In the genomic region with DNA sequence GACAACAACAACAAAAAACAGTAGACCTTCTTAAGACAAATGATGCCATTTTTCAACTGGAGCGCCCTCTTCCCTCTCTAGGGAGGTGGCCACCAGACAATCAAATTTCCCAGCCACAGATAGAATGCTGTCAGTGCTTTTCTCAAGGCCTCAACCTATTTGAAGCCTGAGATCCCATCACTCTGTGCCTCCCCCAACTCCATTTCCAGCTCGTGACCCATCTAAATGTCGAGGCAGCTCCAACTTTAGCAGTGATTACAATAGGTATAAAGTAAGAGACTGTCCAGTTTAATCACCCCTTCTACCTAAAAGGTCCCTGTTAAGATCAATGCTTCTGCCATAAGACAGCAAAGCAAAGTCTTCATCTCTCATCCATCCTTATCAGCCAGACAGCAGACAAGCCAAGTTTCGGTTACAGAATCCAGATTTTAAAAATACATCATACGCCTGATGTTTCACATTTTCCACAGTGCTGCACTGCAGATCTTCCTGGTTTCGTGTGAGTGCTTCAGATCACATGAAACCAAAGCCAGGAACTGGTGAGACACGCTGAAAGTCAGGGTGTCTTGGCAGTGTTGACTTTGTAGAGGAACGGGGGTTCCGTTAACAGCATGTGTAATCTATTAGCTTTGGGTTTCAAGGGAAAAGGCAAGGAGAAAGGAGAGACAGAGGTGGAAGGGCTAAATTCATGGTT, we compare ENCODE assay signal across 2 cellular contexts.
TF ChIP-seq lines count a peak whose summit lies in the region.

No MANE protein-coding gene starts in this region.

TF ChIP-seq in liver, 16 proteins besides CTCF, POLR2A, EP300 and RAD21:
- TF ChIP-seq JUND (IDR thresholded peaks at IDR 0.05), result peak; percentile 41 to 76
- no peak for TF ChIP-seq EGR1 (IDR thresholded peaks at IDR 0.05; ENCODE audit: low read depth in 2 of 2)

TF ChIP-seq in HepG2, 621 proteins besides CTCF, POLR2A, EP300 and RAD21:
- TF ChIP-seq, protein P1, sequence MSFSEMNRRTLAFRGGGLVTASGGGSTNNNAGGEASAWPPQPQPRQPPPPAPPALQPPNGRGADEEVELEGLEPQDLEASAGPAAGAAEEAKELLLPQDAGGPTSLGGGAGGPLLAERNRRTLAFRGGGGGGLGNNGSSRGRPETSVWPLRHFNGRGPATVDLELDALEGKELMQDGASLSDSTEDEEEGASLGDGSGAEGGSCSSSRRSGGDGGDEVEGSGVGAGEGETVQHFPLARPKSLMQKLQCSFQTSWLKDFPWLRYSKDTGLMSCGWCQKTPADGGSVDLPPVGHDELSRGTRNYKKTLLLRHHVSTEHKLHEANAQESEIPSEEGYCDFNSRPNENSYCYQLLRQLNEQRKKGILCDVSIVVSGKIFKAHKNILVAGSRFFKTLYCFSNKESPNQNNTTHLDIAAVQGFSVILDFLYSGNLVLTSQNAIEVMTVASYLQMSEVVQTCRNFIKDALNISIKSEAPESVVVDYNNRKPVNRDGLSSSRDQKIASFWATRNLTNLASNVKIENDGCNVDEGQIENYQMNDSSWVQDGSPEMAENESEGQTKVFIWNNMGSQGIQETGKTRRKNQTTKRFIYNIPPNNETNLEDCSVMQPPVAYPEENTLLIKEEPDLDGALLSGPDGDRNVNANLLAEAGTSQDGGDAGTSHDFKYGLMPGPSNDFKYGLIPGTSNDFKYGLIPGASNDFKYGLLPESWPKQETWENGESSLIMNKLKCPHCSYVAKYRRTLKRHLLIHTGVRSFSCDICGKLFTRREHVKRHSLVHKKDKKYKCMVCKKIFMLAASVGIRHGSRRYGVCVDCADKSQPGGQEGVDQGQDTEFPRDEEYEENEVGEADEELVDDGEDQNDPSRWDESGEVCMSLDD (CRISPR knock-in tag; IDR thresholded peaks at IDR 0.05; ENCODE audit: borderline replicate concordance), result no peak
- TF ChIP-seq AGO1 (IDR thresholded peaks at IDR 0.05; ENCODE audit: low read depth, low read length, poor library complexity, severe bottlenecking) (no peak), NR2F2 (IDR thresholded peaks at IDR 0.05; ENCODE audit: borderline replicate concordance, low read depth) (no peak), RFXAP (CRISPR knock-in tag; IDR thresholded peaks at IDR 0.05; ENCODE audit: borderline replicate concordance) (no peak), ZNF572 (CRISPR knock-in tag; IDR thresholded peaks at IDR 0.05) (no peak), EEA1 (CRISPR knock-in tag; IDR thresholded peaks at IDR 0.05; ENCODE audit: borderline replicate concordance) (no peak), RORA (CRISPR knock-in tag; IDR thresholded peaks at IDR 0.05) (no peak), PPARG (CRISPR knock-in tag; conservative IDR thresholded peaks at IDR 0.05) (no peak), TRIM24 (CRISPR knock-in tag; IDR thresholded peaks at IDR 0.05) (no peak), TCF12 (IDR thresholded peaks at IDR 0.05) (no peak), TCF12 (CRISPR knock-in tag; IDR thresholded peaks at IDR 0.05) (no peak), ZIK1 (CRISPR knock-in tag; IDR thresholded peaks at IDR 0.05; ENCODE audit: borderline replicate concordance, low read depth) (no peak), BHLHE40 (IDR thresholded peaks at IDR 0.05; ENCODE audit: low read length) (no peak), NFE2L2 (IDR thresholded peaks at IDR 0.05; ENCODE audit: low read length) (no peak), RBM22 (optimal IDR thresholded peaks at IDR 0.05; ENCODE audit: low read length) (no peak)
- TF ChIP-seq, protein P2, sequence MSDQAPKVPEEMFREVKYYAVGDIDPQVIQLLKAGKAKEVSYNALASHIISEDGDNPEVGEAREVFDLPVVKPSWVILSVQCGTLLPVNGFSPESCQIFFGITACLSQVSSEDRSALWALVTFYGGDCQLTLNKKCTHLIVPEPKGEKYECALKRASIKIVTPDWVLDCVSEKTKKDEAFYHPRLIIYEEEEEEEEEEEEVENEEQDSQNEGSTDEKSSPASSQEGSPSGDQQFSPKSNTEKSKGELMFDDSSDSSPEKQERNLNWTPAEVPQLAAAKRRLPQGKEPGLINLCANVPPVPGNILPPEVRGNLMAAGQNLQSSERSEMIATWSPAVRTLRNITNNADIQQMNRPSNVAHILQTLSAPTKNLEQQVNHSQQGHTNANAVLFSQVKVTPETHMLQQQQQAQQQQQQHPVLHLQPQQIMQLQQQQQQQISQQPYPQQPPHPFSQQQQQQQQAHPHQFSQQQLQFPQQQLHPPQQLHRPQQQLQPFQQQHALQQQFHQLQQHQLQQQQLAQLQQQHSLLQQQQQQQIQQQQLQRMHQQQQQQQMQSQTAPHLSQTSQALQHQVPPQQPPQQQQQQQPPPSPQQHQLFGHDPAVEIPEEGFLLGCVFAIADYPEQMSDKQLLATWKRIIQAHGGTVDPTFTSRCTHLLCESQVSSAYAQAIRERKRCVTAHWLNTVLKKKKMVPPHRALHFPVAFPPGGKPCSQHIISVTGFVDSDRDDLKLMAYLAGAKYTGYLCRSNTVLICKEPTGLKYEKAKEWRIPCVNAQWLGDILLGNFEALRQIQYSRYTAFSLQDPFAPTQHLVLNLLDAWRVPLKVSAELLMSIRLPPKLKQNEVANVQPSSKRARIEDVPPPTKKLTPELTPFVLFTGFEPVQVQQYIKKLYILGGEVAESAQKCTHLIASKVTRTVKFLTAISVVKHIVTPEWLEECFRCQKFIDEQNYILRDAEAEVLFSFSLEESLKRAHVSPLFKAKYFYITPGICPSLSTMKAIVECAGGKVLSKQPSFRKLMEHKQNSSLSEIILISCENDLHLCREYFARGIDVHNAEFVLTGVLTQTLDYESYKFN (CRISPR knock-in tag; conservative IDR thresholded peaks at IDR 0.05), result no peak
- TF ChIP-seq, protein P3, sequence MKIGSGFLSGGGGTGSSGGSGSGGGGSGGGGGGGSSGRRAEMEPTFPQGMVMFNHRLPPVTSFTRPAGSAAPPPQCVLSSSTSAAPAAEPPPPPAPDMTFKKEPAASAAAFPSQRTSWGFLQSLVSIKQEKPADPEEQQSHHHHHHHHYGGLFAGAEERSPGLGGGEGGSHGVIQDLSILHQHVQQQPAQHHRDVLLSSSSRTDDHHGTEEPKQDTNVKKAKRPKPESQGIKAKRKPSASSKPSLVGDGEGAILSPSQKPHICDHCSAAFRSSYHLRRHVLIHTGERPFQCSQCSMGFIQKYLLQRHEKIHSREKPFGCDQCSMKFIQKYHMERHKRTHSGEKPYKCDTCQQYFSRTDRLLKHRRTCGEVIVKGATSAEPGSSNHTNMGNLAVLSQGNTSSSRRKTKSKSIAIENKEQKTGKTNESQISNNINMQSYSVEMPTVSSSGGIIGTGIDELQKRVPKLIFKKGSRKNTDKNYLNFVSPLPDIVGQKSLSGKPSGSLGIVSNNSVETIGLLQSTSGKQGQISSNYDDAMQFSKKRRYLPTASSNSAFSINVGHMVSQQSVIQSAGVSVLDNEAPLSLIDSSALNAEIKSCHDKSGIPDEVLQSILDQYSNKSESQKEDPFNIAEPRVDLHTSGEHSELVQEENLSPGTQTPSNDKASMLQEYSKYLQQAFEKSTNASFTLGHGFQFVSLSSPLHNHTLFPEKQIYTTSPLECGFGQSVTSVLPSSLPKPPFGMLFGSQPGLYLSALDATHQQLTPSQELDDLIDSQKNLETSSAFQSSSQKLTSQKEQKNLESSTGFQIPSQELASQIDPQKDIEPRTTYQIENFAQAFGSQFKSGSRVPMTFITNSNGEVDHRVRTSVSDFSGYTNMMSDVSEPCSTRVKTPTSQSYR (CRISPR knock-in tag; IDR thresholded peaks at IDR 0.05; ENCODE audit: borderline replicate concordance), result no peak
- TF ChIP-seq, protein P4, sequence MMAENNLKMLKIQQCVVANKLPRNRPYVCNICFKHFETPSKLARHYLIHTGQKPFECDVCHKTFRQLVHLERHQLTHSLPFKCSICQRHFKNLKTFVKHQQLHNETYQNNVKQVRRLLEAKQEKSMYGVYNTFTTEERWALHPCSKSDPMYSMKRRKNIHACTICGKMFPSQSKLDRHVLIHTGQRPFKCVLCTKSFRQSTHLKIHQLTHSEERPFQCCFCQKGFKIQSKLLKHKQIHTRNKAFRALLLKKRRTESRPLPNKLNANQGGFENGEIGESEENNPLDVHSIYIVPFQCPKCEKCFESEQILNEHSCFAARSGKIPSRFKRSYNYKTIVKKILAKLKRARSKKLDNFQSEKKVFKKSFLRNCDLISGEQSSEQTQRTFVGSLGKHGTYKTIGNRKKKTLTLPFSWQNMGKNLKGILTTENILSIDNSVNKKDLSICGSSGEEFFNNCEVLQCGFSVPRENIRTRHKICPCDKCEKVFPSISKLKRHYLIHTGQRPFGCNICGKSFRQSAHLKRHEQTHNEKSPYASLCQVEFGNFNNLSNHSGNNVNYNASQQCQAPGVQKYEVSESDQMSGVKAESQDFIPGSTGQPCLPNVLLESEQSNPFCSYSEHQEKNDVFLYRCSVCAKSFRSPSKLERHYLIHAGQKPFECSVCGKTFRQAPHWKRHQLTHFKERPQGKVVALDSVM (CRISPR knock-in tag; IDR thresholded peaks at IDR 0.05), result no peak
- TF ChIP-seq, protein P5, sequence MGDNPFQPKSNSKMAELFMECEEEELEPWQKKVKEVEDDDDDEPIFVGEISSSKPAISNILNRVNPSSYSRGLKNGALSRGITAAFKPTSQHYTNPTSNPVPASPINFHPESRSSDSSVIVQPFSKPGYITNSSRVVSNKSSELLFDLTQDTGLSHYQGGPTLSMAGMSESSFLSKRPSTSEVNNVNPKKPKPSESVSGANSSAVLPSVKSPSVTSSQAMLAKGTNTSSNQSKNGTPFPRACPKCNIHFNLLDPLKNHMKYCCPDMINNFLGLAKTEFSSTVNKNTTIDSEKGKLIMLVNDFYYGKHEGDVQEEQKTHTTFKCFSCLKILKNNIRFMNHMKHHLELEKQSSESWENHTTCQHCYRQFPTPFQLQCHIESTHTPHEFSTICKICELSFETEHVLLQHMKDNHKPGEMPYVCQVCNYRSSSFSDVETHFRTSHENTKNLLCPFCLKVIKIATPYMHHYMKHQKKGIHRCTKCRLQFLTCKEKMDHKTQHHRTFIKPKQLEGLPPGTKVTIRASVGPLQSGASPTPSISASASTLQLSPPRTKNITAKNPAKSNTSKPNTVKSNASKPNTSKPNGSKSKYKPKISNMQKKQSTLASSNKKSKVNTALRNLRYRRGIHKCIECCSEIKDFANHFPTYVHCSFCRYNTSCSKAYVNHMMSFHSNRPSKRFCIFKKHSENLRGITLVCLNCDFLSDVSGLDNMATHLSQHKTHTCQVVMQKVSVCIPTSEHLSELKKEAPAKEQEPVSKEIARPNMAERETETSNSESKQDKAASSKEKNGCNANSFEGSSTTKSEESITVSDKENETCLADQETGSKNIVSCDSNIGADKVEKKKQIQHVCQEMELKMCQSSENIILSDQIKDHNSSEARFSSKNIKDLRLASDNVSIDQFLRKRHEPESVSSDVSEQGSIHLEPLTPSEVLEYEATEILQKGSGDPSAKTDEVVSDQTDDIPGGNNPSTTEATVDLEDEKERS (CRISPR knock-in tag; IDR thresholded peaks at IDR 0.05), result no peak
